In the genomic region with DNA sequence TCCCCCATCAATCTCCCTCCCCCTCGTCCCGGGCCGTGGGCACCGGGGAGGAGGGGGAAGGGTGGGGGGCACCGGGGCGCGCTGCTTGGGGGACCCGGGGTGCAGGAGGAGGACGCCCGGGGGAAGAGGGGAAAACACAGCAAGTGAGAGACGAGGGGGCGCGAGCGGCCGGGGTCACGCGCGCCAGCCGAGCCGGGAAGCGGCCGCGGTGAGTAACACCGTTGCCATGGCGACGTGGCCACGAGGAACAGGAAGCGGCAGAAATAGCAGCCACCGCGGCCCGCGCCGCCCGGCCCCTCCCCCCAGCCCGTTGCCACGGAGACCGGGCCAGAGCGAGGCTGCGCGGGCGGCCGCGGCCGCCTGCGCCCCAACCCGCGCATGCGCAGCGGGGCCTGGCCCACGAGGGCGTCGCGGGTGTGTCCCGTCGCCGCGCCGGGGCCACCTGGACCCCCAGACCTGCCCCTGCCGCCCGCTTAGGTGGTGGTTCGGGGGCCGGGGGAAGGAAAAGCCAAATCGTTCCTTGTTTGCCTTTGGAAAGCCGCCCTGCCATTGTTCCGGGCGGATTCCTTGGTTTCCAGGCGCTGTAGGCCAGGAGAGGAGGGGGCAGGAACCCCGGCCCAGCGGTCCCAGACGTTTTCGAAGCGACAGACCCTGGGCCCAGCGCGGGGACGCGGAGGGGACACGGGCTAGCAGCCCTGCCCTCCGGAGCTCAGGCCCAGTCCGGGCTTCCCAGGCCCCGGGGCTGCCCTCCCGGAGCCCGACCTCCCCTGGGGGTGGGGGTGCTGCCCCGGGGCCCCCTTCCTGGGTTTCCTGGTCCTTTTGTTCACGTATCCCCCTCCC, we compare ENCODE assay signal across 8 cellular contexts.
DNase-seq lines count a peak whose midpoint lies in the region; ATAC-seq and TF ChIP-seq lines count a peak whose summit lies in the region.

No MANE protein-coding gene starts in this region.

- H3K9me3 ChIP-seq in T-helper 17 cell (ENCODE audit: control insufficient read depth, low read length, poor library complexity, severe bottlenecking): no peaks in the 10 kb centered on the region
- H3K9me3 ChIP-seq in right atrium auricular region: no peaks in the 10 kb centered on the region
- H3K9me3 ChIP-seq in prostate gland: no peaks in the 10 kb centered on the region

- TF ChIP-seq CTCF in right atrium auricular region (IDR thresholded peaks at IDR 0.05) (no peak), prostate gland (IDR thresholded peaks at IDR 0.05) (peak in 2 of 4 experiments; percentile 18 to 23)

- H3K27me3 Mint-ChIP-seq in T-helper 17 cell: no peaks in the 10 kb centered on the region

- peak overlapping the region; percentile 100 for H3K27ac ChIP-seq in angular gyrus (ENCODE audit: low read depth, low read length)
- peak overlapping the region; percentile 98 to 99 for H3K27ac ChIP-seq in right atrium auricular region
- H3K27ac ChIP-seq in prostate gland: peak overlapping the region; percentile 99

- H3K4me3 ChIP-seq in right atrium auricular region (peak overlapping the region; percentile 45 to 56), prostate gland (peak overlapping the region; percentile 55 to 58)

- TF ChIP-seq POLR2A in prostate gland (IDR thresholded peaks at IDR 0.05): peak; percentile 94

- DNase-seq in NCI-H187 (lab: John Stamatoyannopoulos, UW) (peak; percentile 73 to 79), T-helper 17 cell (peak; percentile 98 to 100 (median 99)), right atrium auricular region (ENCODE audit: low spot score) (peak; percentile 98), prostate gland (ENCODE audit: low spot score) (peak; percentile 99), ureter (ENCODE audit: low spot score) (peak; percentile 99)

- ATAC-seq in GM18498 (IDR thresholded peaks at IDR 0.05; ENCODE audit: unreplicated experiment): peak; percentile 94
- peak; percentile 77 for ATAC-seq in HG02938 (IDR thresholded peaks at IDR 0.05; ENCODE audit: unreplicated experiment)
- peak; percentile 85 for ATAC-seq in T-helper 17 cell

- peak overlapping the region; percentile 97 for H3K27ac Mint-ChIP-seq in T-helper 17 cell

- intact Hi-C loops in prostate gland (cut with DNase I): loop anchor here (1.0 to 5.0 kb wide), 4 partner anchors 45 to 235 kb away; partner anchors contain the start of gene IER5L

- peaks cover 14% of the 10 kb centered on the region for H3K4me1 Mint-ChIP-seq in T-helper 17 cell

- no peaks in the 10 kb centered on the region for H3K27me3 ChIP-seq in right atrium auricular region
- H3K27me3 ChIP-seq in prostate gland (replicated peaks; ENCODE audit: insufficient read depth): no peaks in the 10 kb centered on the region

- no peaks in the 10 kb centered on the region for H3K36me3 Mint-ChIP-seq in T-helper 17 cell (ENCODE audit: low read depth)

- H3K4me3 Mint-ChIP-seq in T-helper 17 cell: peak overlapping the region; percentile 84

- WGBS in prostate gland: under 1% methylated on average over 73 of the region's 84 CpGs

- H3K4me1 ChIP-seq in right atrium auricular region (peaks cover 0 to 36% of the 10 kb centered on the region in 2 donors), prostate gland (replicated peaks) (peaks cover 13% of the 10 kb centered on the region)

- H3K36me3 ChIP-seq in right atrium auricular region (no peaks in the 10 kb centered on the region), prostate gland (no peaks in the 10 kb centered on the region)

Comparison
In these comparisons a context has a peak if more than half of its experiments do, and no peak if none do; other contexts are left out.
1. Peak in every context shown above with its lines: DNase-seq, ATAC-seq, H3K4me3 ChIP-seq and H3K27ac ChIP-seq.